16 cellular contexts compared by ENCODE assay signal in the genomic region with DNA sequence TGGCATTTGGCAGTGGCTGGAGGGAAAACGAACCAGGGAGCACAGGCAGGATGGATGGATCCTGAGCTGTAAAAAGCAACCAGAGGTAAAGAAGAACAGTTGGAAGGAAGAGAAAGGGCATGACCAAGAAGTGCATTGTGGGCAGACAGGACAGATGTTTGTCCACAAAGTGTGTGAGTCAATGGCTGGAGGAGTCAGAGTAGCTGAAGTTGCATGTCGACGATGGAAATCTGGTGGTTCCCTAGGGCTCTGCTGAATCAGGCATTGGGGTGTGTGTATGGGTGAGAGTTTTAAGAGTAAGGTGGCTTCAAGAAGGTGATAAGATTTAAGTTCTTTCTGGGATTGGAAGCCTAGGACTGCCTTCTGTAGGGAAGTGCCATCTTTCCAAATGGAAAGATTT.
A peak's percentile ranks its signal among the peaks of the same experiment; 100 is the strongest.
DNase-seq lines count a peak whose midpoint lies in the region; ATAC-seq and TF ChIP-seq lines count a peak whose summit lies in the region.
"Had no signal": no experiment of that assay in that cellular context is flagged by ENCODE, and none has a peak within 500 bp of the region (broad histone marks: within the 10 kb centered on the region; RNA-seq: fewer than 3 reads in every experiment).

No MANE protein-coding gene starts in this region.

- no peak for TF ChIP-seq EP300 in gastroesophageal sphincter (IDR thresholded peaks at IDR 0.05)

- peak; percentile 39 for ATAC-seq in activated T-helper 17 cell treated with anti-CD3 and anti-CD28 coated beads, Interleukin-2, amount 50 U/mL, for 72 hours (replicated peaks)
- ATAC-seq in gastroesophageal sphincter = no peak
- ATAC-seq: A549; CD8-positive, alpha-beta T cell had no signal

- no peaks in the 10 kb centered on the region for H3K27me3 Mint-ChIP-seq in activated T-helper 17 cell treated with anti-CD3 and anti-CD28 coated beads, Interleukin-2, amount 50 U/mL, for 72 hours
- H3K27me3 Mint-ChIP-seq in nephron progenitor cell (ENCODE audit: low read depth, poor library complexity) (peaks cover 5% of the 10 kb centered on the region), CD14-positive monocyte (ENCODE audit: low read depth in 3 of 3) (peaks cover 0 to 2% (median 0%) of the 10 kb centered on the region in 3 donors)

- H3K4me3 ChIP-seq in gastroesophageal sphincter = no peak overlapping the region
- H3K4me3 ChIP-seq: A549, HAP-1 had no signal

- peak; percentile 47 for DNase-seq in LHCN-M2 (ENCODE audit: low read depth)
- DNase-seq in nephron progenitor cell = no peak
- DNase-seq in SKM-1 treated with dmso at 0.1 percent for 144 hours (lab: John Stamatoyannopoulos, UW; ENCODE audit: unreplicated experiment) = no peak
- no peak for DNase-seq in CD14-positive monocyte (ENCODE audit: low spot score)
- DNase-seq in amniotic stem cell (lab: John Stamatoyannopoulos, UW) = no peak
- DNase-seq: BE2C; CD8-positive, alpha-beta T cell; COR-L47; DMS153; DMS79 treated with DMSO at 0.1 percent for 48 hours; EL had no signal

- H3K27ac ChIP-seq in gastroesophageal sphincter = no peak overlapping the region
- H3K27ac ChIP-seq: A549, C4-2B had no signal

- intact Hi-C loops in CD14-positive monocyte (cut with micrococcal nuclease) = no loop called here

- no peak overlapping the region for H3K4me3 Mint-ChIP-seq in activated T-helper 17 cell treated with anti-CD3 and anti-CD28 coated beads, Interleukin-2, amount 50 U/mL, for 72 hours
- H3K4me3 Mint-ChIP-seq in nephron progenitor cell (no peak overlapping the region), CD14-positive monocyte (no peak overlapping the region)
- H3K4me3 Mint-ChIP-seq: CD8-positive, alpha-beta T cell had no signal

- peaks cover 0 to 77% of the 10 kb centered on the region in 2 donors for H3K36me3 ChIP-seq in gastroesophageal sphincter
- H3K36me3 ChIP-seq: HAP-1 had no signal

- TF ChIP-seq POLR2A in gastroesophageal sphincter (IDR thresholded peaks at IDR 0.05) = no peak

- TF ChIP-seq CTCF in nephron progenitor cell (IDR thresholded peaks at IDR 0.05) (no peak), gastroesophageal sphincter (IDR thresholded peaks at IDR 0.05) (no peak), CD14-positive monocyte (IDR thresholded peaks at IDR 0.05) (no peak)

- peaks cover 69% of the 10 kb centered on the region for H3K36me3 Mint-ChIP-seq in activated T-helper 17 cell treated with anti-CD3 and anti-CD28 coated beads, Interleukin-2, amount 50 U/mL, for 72 hours (ENCODE audit: low read depth)
- peaks cover 95% of the 10 kb centered on the region for H3K36me3 Mint-ChIP-seq in nephron progenitor cell (ENCODE audit: low read depth)
- H3K36me3 Mint-ChIP-seq in CD14-positive monocyte = peaks cover 73 to 88% of the 10 kb centered on the region in 2 donors

- peaks cover 11% of the 10 kb centered on the region for H3K9me3 Mint-ChIP-seq in activated T-helper 17 cell treated with anti-CD3 and anti-CD28 coated beads, Interleukin-2, amount 50 U/mL, for 72 hours
- H3K9me3 Mint-ChIP-seq in nephron progenitor cell = peaks cover 57% of the 10 kb centered on the region
- peaks cover 9 to 24% (median 11%) of the 10 kb centered on the region in 7 donors for H3K9me3 Mint-ChIP-seq in CD14-positive monocyte
- H3K9me3 Mint-ChIP-seq: CD8-positive, alpha-beta T cell had no signal

- peaks cover 9% of the 10 kb centered on the region for H3K4me1 Mint-ChIP-seq in activated T-helper 17 cell treated with anti-CD3 and anti-CD28 coated beads, Interleukin-2, amount 50 U/mL, for 72 hours
- H3K4me1 Mint-ChIP-seq in nephron progenitor cell (no peaks in the 10 kb centered on the region), CD14-positive monocyte (no peaks in the 10 kb centered on the region)

- 76 to 95% methylated on average over 3 of the region's 3 CpGs for WGBS in gastroesophageal sphincter (ENCODE audit: low coverage in 1 of 2), 2 donors

- no peaks in the 10 kb centered on the region for H3K27me3 ChIP-seq in gastroesophageal sphincter
- H3K27me3 ChIP-seq: BE2C had no signal

- H3K9me3 ChIP-seq in gastroesophageal sphincter = peaks cover 0 to 8% (median 0%) of the 10 kb centered on the region in 3 donors
- H3K9me3 ChIP-seq: BE2C, HAP-1 had no signal

- peaks cover 0 to 3% (median 0%) of the 10 kb centered on the region in 3 donors for H3K4me1 ChIP-seq in gastroesophageal sphincter
- H3K4me1 ChIP-seq: A549, BE2C, HAP-1 had no signal

- peak overlapping the region; percentile 63 for H3K27ac Mint-ChIP-seq in activated T-helper 17 cell treated with anti-CD3 and anti-CD28 coated beads, Interleukin-2, amount 50 U/mL, for 72 hours
- H3K27ac Mint-ChIP-seq in nephron progenitor cell (peak overlapping the region; percentile 48), CD14-positive monocyte (no peak overlapping the region)
- H3K27ac Mint-ChIP-seq: CD8-positive, alpha-beta T cell had no signal

Comparison
In these comparisons a context has a peak if more than half of its experiments do, and no peak if none do; other contexts are left out.
1. H3K27ac Mint-ChIP-seq: peak in activated T-helper 17 cell treated with anti-CD3 and anti-CD28 coated beads, Interleukin-2, amount 50 U/mL, for 72 hours (single experiment) and nephron progenitor cell (single experiment); none in CD14-positive monocyte (0 of 7).